Comparison of ENCODE assay signal across 1 cellular context in genomic region chr19:49150106-49150943, GRCh38.
TF ChIP-seq lines count a peak whose summit lies in the region.

No MANE protein-coding gene starts in this region.

TF ChIP-seq in K562, 482 proteins besides CTCF, POLR2A, EP300 and RAD21 (continued from another document):
- TF ChIP-seq HBP1 (CRISPR knock-in tag; IDR thresholded peaks at IDR 0.05) (peak; percentile 60; the same call in 1 of the 2 replicates), USF1 (CRISPR knock-in tag; IDR thresholded peaks at IDR 0.05) (peak; percentile 32; the same call in 1 of the 2 replicates), CHD4 (IDR thresholded peaks at IDR 0.05; ENCODE audit: insufficient read depth, insufficient replicate concordance, low read depth, low read length, poor library complexity, severe bottlenecking) (no peak), ZNF764 (CRISPR knock-in tag; IDR thresholded peaks at IDR 0.05; ENCODE audit: low read depth) (no peak)
